Comparison of ENCODE assay signal across 8 cellular contexts in the genomic region with DNA sequence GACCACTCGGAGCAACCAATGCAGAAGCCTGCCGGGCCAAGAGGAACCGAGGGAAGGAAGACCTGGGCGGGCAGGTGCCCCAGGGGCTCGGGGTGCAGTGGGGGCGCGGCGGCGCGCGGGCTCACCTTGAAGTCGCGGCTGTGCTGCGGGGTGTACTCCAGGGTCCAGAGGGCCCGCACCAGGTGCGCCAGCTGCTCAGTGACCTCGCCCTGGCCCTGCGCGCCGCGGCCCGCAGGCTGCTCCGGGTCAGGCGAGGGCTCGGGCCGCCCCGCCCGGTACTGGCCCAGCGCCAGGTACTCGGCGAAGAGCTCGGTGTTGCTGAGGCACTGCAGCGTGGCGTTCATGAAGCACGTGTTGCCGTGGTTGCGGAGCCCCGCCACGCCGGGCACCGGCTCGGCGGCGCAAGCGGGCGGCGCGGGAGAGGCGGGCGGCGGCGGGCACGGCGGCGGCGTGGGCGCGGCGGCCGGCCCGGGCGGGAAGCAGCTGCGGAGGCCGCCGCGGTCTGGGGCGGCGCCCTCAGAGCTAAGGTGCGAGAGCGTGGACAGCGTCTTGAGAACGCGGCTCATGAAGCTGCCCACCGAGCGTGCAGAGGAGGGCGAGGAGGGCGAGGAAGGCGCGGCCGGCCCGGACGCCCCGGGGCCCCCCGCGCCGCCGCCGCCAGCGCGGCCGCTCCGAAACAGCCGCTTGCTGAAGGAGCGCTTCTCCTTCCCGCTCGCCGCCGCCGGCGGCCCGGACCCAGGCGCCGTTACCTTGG. TPM values are rescaled to one million over a fixed set of nuclear protein-coding genes. Genes with fewer than 3 reads are reported as not detected.
DNase-seq lines count a peak whose midpoint lies in the region; ATAC-seq and TF ChIP-seq lines count a peak whose summit lies in the region.

No MANE protein-coding gene starts in this region.

- peaks cover 19% of the 10 kb centered on the region for H3K36me3 Mint-ChIP-seq in activated naive CD8-positive, alpha-beta T cell treated with anti-CD3 and anti-CD28 coated beads for 36 hours

- no peak for TF ChIP-seq CTCF in heart left ventricle (IDR thresholded peaks at IDR 0.05)

- DNase-seq in SK-N-DZ (ENCODE audit: low spot score) (peak; percentile 15), heart left ventricle (peak; percentile 75 to 90 (median 83)), posterior vena cava (ENCODE audit: low spot score) (peak; percentile 89)
- peak; percentile 66 for DNase-seq in activated naive CD8-positive, alpha-beta T cell treated with anti-CD3 and anti-CD28 coated beads for 36 hours

- WGBS in heart left ventricle, 4 donors, result 0 to 1% (median 0%) methylated on average over 21 to 103 of the region's 103 CpGs
- under 1% methylated on average over 103 of the region's 103 CpGs for WGBS in urinary bladder

- intact Hi-C loops in heart left ventricle (cut with DNase I) (loop anchor here in 9 of 10 donors (2.0 to 10.0 kb wide), 6 partner anchors 36 to 954 kb away; no protein-coding TSS in a partner anchor), posterior vena cava (cut with DNase I) (loop anchor here in 1 of 2 donors (1.0 kb wide), 1 partner anchor 45 kb away; no protein-coding TSS in a partner anchor)

- H3K9ac ChIP-seq in BLaER1 treated with 17β-estradiol and CSF1 and Interleukin-3, amounts not matched to agents 10 nM and 100 nM, result peak overlapping the region; percentile 79 to 91 (median 86)

- no peaks in the 10 kb centered on the region for H3K27me3 ChIP-seq in BLaER1 treated with 17β-estradiol and CSF1 and Interleukin-3, amounts not matched to agents 10 nM and 100 nM
- no peaks in the 10 kb centered on the region for H3K27me3 ChIP-seq in heart left ventricle

- H3K4me3 ChIP-seq in BLaER1 treated with 17β-estradiol and CSF1 and Interleukin-3, amounts not matched to agents 10 nM and 100 nM, result peak overlapping the region; percentile 66 to 93 (median 86)
- peak overlapping the region; percentile 65 to 95 (median 80) for H3K4me3 ChIP-seq in heart left ventricle
- H3K4me3 ChIP-seq in urinary bladder (ENCODE audit: low read depth, low read length), result peak overlapping the region; percentile 98

- peak overlapping the region; percentile 81 to 99 (median 96) for H3K4me2 ChIP-seq in BLaER1 treated with 17β-estradiol and CSF1 and Interleukin-3, amounts not matched to agents 10 nM and 100 nM

- ATAC-seq in GM19395 (IDR thresholded peaks at IDR 0.05; ENCODE audit: unreplicated experiment) (peak; percentile 43), HG03457 (IDR thresholded peaks at IDR 0.05; ENCODE audit: unreplicated experiment) (peak; percentile 24), heart left ventricle (peak in 3 of 4 donors; percentile 60 to 71 (median 66))

- peak overlapping the region; percentile 41 to 87 (median 80); a peak in 21 of 22 replicates for H3K27ac ChIP-seq in BLaER1 treated with 17β-estradiol and CSF1 and Interleukin-3, amounts not matched to agents 10 nM and 100 nM
- H3K27ac ChIP-seq in heart left ventricle, result peak overlapping the region; percentile 72 to 94 (median 83)
- H3K27ac ChIP-seq in urinary bladder (ENCODE audit: low read depth), result peak overlapping the region; percentile 86

- H3K4me1 ChIP-seq in BLaER1 treated with 17β-estradiol and CSF1 and Interleukin-3, amounts not matched to agents 10 nM and 100 nM, result peaks cover 24 to 44% (median 34%) of the 10 kb centered on the region in 10 experiments
- peaks cover 4 to 54% (median 41%) of the 10 kb centered on the region in 12 donors for H3K4me1 ChIP-seq in heart left ventricle
- no peaks in the 10 kb centered on the region for H3K4me1 ChIP-seq in urinary bladder (ENCODE audit: insufficient read depth)

- peak overlapping the region; percentile 84 for H3K27ac Mint-ChIP-seq in activated naive CD8-positive, alpha-beta T cell treated with anti-CD3 and anti-CD28 coated beads for 36 hours

- H3K9me3 Mint-ChIP-seq in activated naive CD8-positive, alpha-beta T cell treated with anti-CD3 and anti-CD28 coated beads for 36 hours, result no peaks in the 10 kb centered on the region

- peaks cover 26% of the 10 kb centered on the region for H3K4me1 Mint-ChIP-seq in activated naive CD8-positive, alpha-beta T cell treated with anti-CD3 and anti-CD28 coated beads for 36 hours

- peak overlapping the region; percentile 94 for H3K4me3 Mint-ChIP-seq in activated naive CD8-positive, alpha-beta T cell treated with anti-CD3 and anti-CD28 coated beads for 36 hours

- peaks cover 9% of the 10 kb centered on the region for H3K27me3 Mint-ChIP-seq in activated naive CD8-positive, alpha-beta T cell treated with anti-CD3 and anti-CD28 coated beads for 36 hours

- H3K9me3 ChIP-seq in BLaER1 treated with 17β-estradiol and CSF1 and Interleukin-3, amounts not matched to agents 10 nM and 100 nM (replicated peaks in 1 of 11), result no peaks in the 10 kb centered on the region
- H3K9me3 ChIP-seq in heart left ventricle, result no peaks in the 10 kb centered on the region

- H3K36me3 ChIP-seq in BLaER1 treated with 17β-estradiol and CSF1 and Interleukin-3, amounts not matched to agents 10 nM and 100 nM, result no peaks in the 10 kb centered on the region
- H3K36me3 ChIP-seq in heart left ventricle (no peaks in the 10 kb centered on the region), urinary bladder (ENCODE audit: insufficient read depth) (no peaks in the 10 kb centered on the region)

- TF ChIP-seq POLR2A in heart left ventricle (IDR thresholded peaks at IDR 0.05), result no peak

- H4K20me1 ChIP-seq in BLaER1 treated with 17β-estradiol and CSF1 and Interleukin-3, amounts not matched to agents 10 nM and 100 nM, result peaks cover 13 to 48% (median 27%) of the 10 kb centered on the region in 11 experiments; a peak in 17 of 22 replicates

RNA-seq across cellular contexts. Expression of a gene that starts 0.6 kb away (rescaled TPM):
- 5.0 and 6.1 TPM in 2 replicates for polyA plus RNA-seq in SK-N-DZ (2014; cell fraction: cytosol; rRNA removed)
- polyA plus RNA-seq in SK-N-DZ (2014; cell fraction: nucleus; rRNA removed), result 5.0 and 8.6 TPM in 2 replicates
- 1 to 10 TPM; 5.2 to 6.3 TPM for total RNA-seq in activated naive CD8-positive, alpha-beta T cell treated with anti-CD3 and anti-CD28 coated beads for 36 hours
- 10 to 100 TPM; 19.1 to 49.9 (median 23.8) TPM for total RNA-seq in heart left ventricle
- 10 to 100 TPM in 1 of 2 donors, 1 to 10 TPM in 1; 9.2 to 48.2 TPM for polyA plus RNA-seq in heart left ventricle
- 10 to 100 TPM; 13.0 to 18.9 TPM for total RNA-seq in posterior vena cava
- 27.4 TPM for total RNA-seq in urinary bladder
- polyA plus RNA-seq in urinary bladder, result 3.7 TPM

RNA-seq across cellular contexts. Expression of a gene that starts 33.9 kb away (rescaled TPM):
- polyA plus RNA-seq in SK-N-DZ (2014; cell fraction: cytosol; rRNA removed), result not detected in 2 replicates
- polyA plus RNA-seq in SK-N-DZ (2014; cell fraction: nucleus; rRNA removed), result not detected in 2 replicates
- total RNA-seq in activated naive CD8-positive, alpha-beta T cell treated with anti-CD3 and anti-CD28 coated beads for 36 hours, result not detected
- total RNA-seq in heart left ventricle, result under 1 TPM in 3 of 9 donors, not detected in 6; 0.08 to 0.20 (median 0.16) TPM
- under 1 TPM in 1 of 2 donors, not detected in 1; 0.03 TPM for polyA plus RNA-seq in heart left ventricle
- total RNA-seq in posterior vena cava, result not detected
- 2.4 TPM for total RNA-seq in urinary bladder
- 0.61 TPM for polyA plus RNA-seq in urinary bladder

Comparison
In these comparisons a context has a peak if more than half of its experiments do, and no peak if none do; other contexts are left out.
1. Peak in every context shown above with its lines: DNase-seq, ATAC-seq, H3K4me3 ChIP-seq and H3K27ac ChIP-seq.
2. DNase-seq: peak in every context shown above with its lines; median percentile 89 in posterior vena cava; 83 in heart left ventricle; 66 in activated naive CD8-positive, alpha-beta T cell treated with anti-CD3 and anti-CD28 coated beads for 36 hours; 15 in SK-N-DZ.